8 cellular contexts compared by ENCODE assay signal in the genomic region with DNA sequence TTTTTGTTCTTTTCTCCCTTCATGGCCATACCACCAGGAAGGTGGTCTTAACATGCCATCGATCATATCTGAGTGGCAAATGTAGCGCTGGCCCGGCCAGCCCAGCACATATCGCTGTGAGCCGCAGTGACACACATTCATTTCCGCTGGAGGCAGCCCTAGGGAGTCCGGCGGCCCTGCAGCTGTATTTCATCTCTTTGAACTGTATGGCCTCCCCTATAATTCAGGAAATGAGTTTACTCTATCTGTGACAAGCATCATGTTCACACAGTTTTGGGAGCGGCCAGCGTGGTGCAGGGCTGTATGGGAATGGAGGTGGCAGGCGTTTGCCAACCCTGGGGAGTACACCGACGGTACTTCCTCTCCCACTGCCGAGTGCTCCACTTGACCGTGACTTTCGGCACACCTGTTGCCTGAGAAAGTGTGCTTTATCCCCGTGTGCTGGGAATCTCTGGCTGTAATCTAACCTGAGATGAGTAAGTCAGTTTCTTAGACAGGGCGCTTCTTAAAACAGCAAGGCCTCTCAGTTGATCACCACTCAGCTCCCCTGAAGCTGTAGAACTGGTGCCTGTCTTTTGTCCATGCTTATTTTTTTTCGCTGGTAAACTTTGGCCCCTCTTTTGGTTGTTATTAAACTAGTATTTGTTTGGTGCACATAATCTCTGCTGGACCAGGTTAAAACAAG.
DNase-seq lines count a peak whose midpoint lies in the region; ATAC-seq, FAIRE-seq and TF ChIP-seq lines count a peak whose summit lies in the region.

No MANE protein-coding gene starts in this region.

- DNase-seq in GM18507 (ENCODE audit: extremely low spot score, insufficient read length, low read depth) (no peak), NCI-H774 (lab: John Stamatoyannopoulos, UW) (peak; percentile 29), lung (ENCODE audit: low spot score) (no peak), HFFc6 (no peak), HuH-7 (ENCODE audit: low spot score) (no peak), pons (ENCODE audit: low spot score) (no peak)
- peak; percentile 71 to 73 for DNase-seq in activated T-cell treated with anti-CD3 and anti-CD28 coated beads, Interleukin-2, amount 50 U/mL, for 48 hours

- no peaks in the 10 kb centered on the region for H3K9me3 Mint-ChIP-seq in HFFc6

- no peaks in the 10 kb centered on the region for H3K36me3 ChIP-seq in lung (ENCODE audit: control insufficient read depth in 2 of 2, insufficient read depth in 2 of 2, low read length in 2 of 2)

- H3K27ac Mint-ChIP-seq in HFFc6, result no peak overlapping the region

- H3K36me3 Mint-ChIP-seq in HFFc6 (ENCODE audit: low read depth), result peaks cover 4% of the 10 kb centered on the region

- H3K4me3 Mint-ChIP-seq in HFFc6, result no peak overlapping the region

- peaks cover 9 to 18% of the 10 kb centered on the region in 2 donors for H3K4me1 ChIP-seq in lung (ENCODE audit: control insufficient read depth in 2 of 2, insufficient read depth in 2 of 2, low read length in 2 of 2)

- ATAC-seq in HG02870 (IDR thresholded peaks at IDR 0.05; ENCODE audit: unreplicated experiment) (peak; percentile 38), lung (ENCODE audit: insufficient read depth, low FRiP score) (peak; percentile 30)

- H3K4me3 ChIP-seq in lung, result no peak overlapping the region

- WGBS in lung, 2 donors, result 31 to 37% methylated on average over 19 of the region's 19 CpGs

- no peaks in the 10 kb centered on the region for H3K9me3 ChIP-seq in lung (ENCODE audit: control insufficient read depth in 2 of 2, insufficient read depth in 1 of 2, low read length in 1 of 2)

- no peaks in the 10 kb centered on the region; the same call in 1 of the 2 replicates for H3K27me3 Mint-ChIP-seq in HFFc6 (ENCODE audit: insufficient read depth)

- peaks cover 41% of the 10 kb centered on the region for H3K4me1 Mint-ChIP-seq in HFFc6 (ENCODE audit: low read depth)

- TF ChIP-seq CTCF in lung (IDR thresholded peaks at IDR 0.05; ENCODE audit: control extremely low read depth, extremely low read depth) (no peak), HFFc6 (IDR thresholded peaks at IDR 0.05) (no peak)

- H3K27ac ChIP-seq in lung (ENCODE audit: low read depth in 1 of 2, low read length in 1 of 2), result no peak overlapping the region

- FAIRE-seq in GM18507 (lab: Jason Lieb, UNC), result peak; percentile 86

- no peaks in the 10 kb centered on the region for H3K27me3 ChIP-seq in lung (ENCODE audit: control insufficient read depth, insufficient read depth)

Comparison
In these comparisons a context has a peak if more than half of its experiments do, and no peak if none do; other contexts are left out.
1. DNase-seq: peak in NCI-H774 (single experiment) and activated T-cell treated with anti-CD3 and anti-CD28 coated beads, Interleukin-2, amount 50 U/mL, for 48 hours (2 of 2); none in GM18507 (single experiment), lung (single experiment), HFFc6 (single experiment), HuH-7 (single experiment) and pons (single experiment).